ENCODE assay signal across 7 cellular contexts in genomic region chr6:157763129-157763893, GRCh38. TPM values are rescaled to one million over a fixed set of nuclear protein-coding genes. Genes with fewer than 3 reads are reported as not detected.
DNase-seq lines count a peak whose midpoint lies in the region; ATAC-seq and TF ChIP-seq lines count a peak whose summit lies in the region.

No MANE protein-coding gene starts in this region.

- peak overlapping the region; percentile 99 for H3K27ac Mint-ChIP-seq in activated T-helper 17 cell treated with anti-CD3 and anti-CD28 coated beads, Interleukin-2, amount 50 U/mL, for 72 hours

- TF ChIP-seq POLR2A in gastrocnemius medialis (IDR thresholded peaks at IDR 0.05) = no peak

- no peaks in the 10 kb centered on the region for H3K9me3 Mint-ChIP-seq in activated T-helper 17 cell treated with anti-CD3 and anti-CD28 coated beads, Interleukin-2, amount 50 U/mL, for 72 hours

- no peak overlapping the region for H3K4me3 ChIP-seq in gastrocnemius medialis

- peaks cover 29% of the 10 kb centered on the region for H3K36me3 Mint-ChIP-seq in activated T-helper 17 cell treated with anti-CD3 and anti-CD28 coated beads, Interleukin-2, amount 50 U/mL, for 72 hours (ENCODE audit: low read depth)

- peak overlapping the region; percentile 87 for H3K4me3 Mint-ChIP-seq in activated T-helper 17 cell treated with anti-CD3 and anti-CD28 coated beads, Interleukin-2, amount 50 U/mL, for 72 hours

- peak; percentile 20 for ATAC-seq in GM19438 (IDR thresholded peaks at IDR 0.05; ENCODE audit: low read depth, unreplicated experiment)
- no peak for ATAC-seq in activated T-helper 17 cell treated with anti-CD3 and anti-CD28 coated beads, Interleukin-2, amount 50 U/mL, for 72 hours (replicated peaks)
- ATAC-seq in left cardiac atrium = peak in 1 of 2 donors; percentile 27
- ATAC-seq in gastrocnemius medialis = peak in 1 of 2 donors; percentile 21
- no peak for ATAC-seq in GM21737 (IDR thresholded peaks at IDR 0.05; ENCODE audit: unreplicated experiment)

- DNase-seq in NCI-H187 (lab: John Stamatoyannopoulos, UW) (peak; percentile 55 to 56), left cardiac atrium (peak; percentile 58), gastrocnemius medialis (peak in 1 of 2 donors; percentile 37), NCI-H1930 (lab: John Stamatoyannopoulos, UW) (no peak)

- no peak for TF ChIP-seq CTCF in gastrocnemius medialis (IDR thresholded peaks at IDR 0.05 in 4 of 5, conservative IDR thresholded peaks at IDR 0.05 in 1 of 5)

- intact Hi-C loops in left cardiac atrium (cut with DNase I) = no loop called here
- intact Hi-C loops in gastrocnemius medialis (cut with DNase I; ENCODE audit: low total_unique reads) = loop anchor here (5.0 kb wide), 1 partner anchor 41 kb away; no protein-coding TSS in a partner anchor

- H3K27me3 ChIP-seq in gastrocnemius medialis = no peaks in the 10 kb centered on the region

- no peaks in the 10 kb centered on the region for H3K36me3 ChIP-seq in gastrocnemius medialis

- H3K27ac ChIP-seq in gastrocnemius medialis = peak overlapping the region; percentile 10 to 62 (median 56)

- H3K4me1 Mint-ChIP-seq in activated T-helper 17 cell treated with anti-CD3 and anti-CD28 coated beads, Interleukin-2, amount 50 U/mL, for 72 hours = peaks cover 57% of the 10 kb centered on the region

- H3K4me1 ChIP-seq in gastrocnemius medialis = peaks cover 18 to 20% of the 10 kb centered on the region in 2 donors

- in situ Hi-C loops in gastrocnemius medialis (cut with MboI; ENCODE audit: low sequenced_read_pairs in 4 of 4) = no loop called here

- no peaks in the 10 kb centered on the region for H3K9me3 ChIP-seq in gastrocnemius medialis

- H3K27me3 Mint-ChIP-seq in activated T-helper 17 cell treated with anti-CD3 and anti-CD28 coated beads, Interleukin-2, amount 50 U/mL, for 72 hours = no peaks in the 10 kb centered on the region

RNA-seq across cellular contexts. Expression of gene SNX9, which starts 59.7 kb away (rescaled TPM):
- total RNA-seq in activated T-helper 17 cell treated with anti-CD3 and anti-CD28 coated beads, Interleukin-2, amount 50 U/mL, for 72 hours = 10 to 100 TPM; 20.5 to 71.9 TPM
- total RNA-seq in left cardiac atrium (10 to 100 TPM; 37.7 to 39.9 TPM), gastrocnemius medialis (10 to 100 TPM; 29.4 to 44.9 (median 33.3) TPM)

Comparison
In these comparisons a context has a peak if more than half of its experiments do, and no peak if none do; other contexts are left out.
1. DNase-seq: peak in NCI-H187 (2 of 2) and left cardiac atrium (single experiment); none in NCI-H1930 (0 of 2).